Comparison of ENCODE assay signal across 15 cellular contexts in the genomic region with DNA sequence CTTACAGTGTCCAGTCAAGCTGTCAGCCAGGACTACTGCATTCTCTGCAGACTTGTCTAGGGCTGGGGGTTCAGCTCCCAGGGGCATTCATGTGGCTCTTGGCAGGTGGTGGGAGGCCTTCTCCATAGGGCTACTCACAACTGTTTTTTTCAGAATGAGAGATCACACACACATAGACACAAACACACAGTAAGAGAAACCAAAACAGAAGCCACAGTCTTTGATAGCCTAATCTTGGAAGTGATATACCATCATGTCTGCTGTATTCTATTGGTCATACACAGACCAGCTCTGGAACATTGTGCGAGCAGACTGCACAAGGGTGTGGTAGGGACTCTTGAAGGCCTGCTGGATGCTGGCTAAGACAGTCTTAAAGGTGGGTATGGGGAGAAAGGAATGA. TPM values are rescaled to one million over a fixed set of nuclear protein-coding genes. Genes with fewer than 3 reads are reported as not detected.
DNase-seq lines count a peak whose midpoint lies in the region; ATAC-seq and TF ChIP-seq lines count a peak whose summit lies in the region.
"Had no signal": no experiment of that assay in that cellular context is flagged by ENCODE, and none has a peak within 500 bp of the region (broad histone marks: within the 10 kb centered on the region; RNA-seq: fewer than 3 reads in every experiment).

No MANE protein-coding gene starts in this region.

- intact Hi-C loops in dorsolateral prefrontal cortex (cut with DNase I), result no loop called here

- no peaks in the 10 kb centered on the region for H3K36me3 Mint-ChIP-seq in activated naive CD8-positive, alpha-beta T cell treated with anti-CD3 and anti-CD28 coated beads, Interleukin-2, amount 50 U/mL, for 24 hours (ENCODE audit: low read depth)
- no peaks in the 10 kb centered on the region for H3K36me3 Mint-ChIP-seq in activated naive CD8-positive, alpha-beta T cell treated with anti-CD3 and anti-CD28 coated beads for 36 hours
- H3K36me3 Mint-ChIP-seq in activated T-helper 17 cell treated with anti-CD3 and anti-CD28 coated beads, Interleukin-2, amount 50 U/mL, for 72 hours (ENCODE audit: low read depth), result no peaks in the 10 kb centered on the region
- H3K36me3 Mint-ChIP-seq in stimulated activated effector memory CD8-positive, alpha-beta T cell treated with anti-CD3 and anti-CD28 coated beads, Interleukin-12 subunit alpha, Interleukin-12 subunit beta, amount 100 ng/mL, for 72 hours, result no peaks in the 10 kb centered on the region

- H3K27me3 ChIP-seq in HL-60 (ENCODE audit: insufficient read depth, poor library complexity, severe bottlenecking) (no peaks in the 10 kb centered on the region), dorsolateral prefrontal cortex (no peaks in the 10 kb centered on the region)
- H3K27me3 ChIP-seq: BE2C had no signal

- H3K27ac ChIP-seq in HL-60 (replicated peaks) (peak overlapping the region; percentile 49), dorsolateral prefrontal cortex (no peak overlapping the region)
- H3K27ac ChIP-seq: GM23248 had no signal

- H3K4me3 Mint-ChIP-seq in activated naive CD8-positive, alpha-beta T cell treated with anti-CD3 and anti-CD28 coated beads, Interleukin-2, amount 50 U/mL, for 24 hours, result no peak overlapping the region
- no peak overlapping the region for H3K4me3 Mint-ChIP-seq in activated naive CD8-positive, alpha-beta T cell treated with anti-CD3 and anti-CD28 coated beads for 36 hours
- H3K4me3 Mint-ChIP-seq in activated T-helper 17 cell treated with anti-CD3 and anti-CD28 coated beads, Interleukin-2, amount 50 U/mL, for 72 hours, result no peak overlapping the region
- no peak overlapping the region for H3K4me3 Mint-ChIP-seq in stimulated activated effector memory CD8-positive, alpha-beta T cell treated with anti-CD3 and anti-CD28 coated beads, Interleukin-12 subunit alpha, Interleukin-12 subunit beta, amount 100 ng/mL, for 72 hours
- H3K4me3 Mint-ChIP-seq: CD8-positive, alpha-beta memory T cell had no signal

- peak; percentile 24 for ATAC-seq in activated naive CD8-positive, alpha-beta T cell treated with anti-CD3 and anti-CD28 coated beads, Interleukin-2, amount 50 U/mL, for 24 hours
- peak; percentile 19 for ATAC-seq in activated T-helper 17 cell treated with anti-CD3 and anti-CD28 coated beads, Interleukin-2, amount 50 U/mL, for 72 hours (replicated peaks)
- ATAC-seq in stimulated activated effector memory CD8-positive, alpha-beta T cell treated with anti-CD3 and anti-CD28 coated beads, Interleukin-12 subunit alpha, Interleukin-12 subunit beta, amount 100 ng/mL, for 72 hours, result peak; percentile 62
- ATAC-seq in HG03469 (IDR thresholded peaks at IDR 0.05; ENCODE audit: unreplicated experiment), result no peak
- ATAC-seq: HCT116 had no signal

- no peak overlapping the region for H3K27ac Mint-ChIP-seq in activated naive CD8-positive, alpha-beta T cell treated with anti-CD3 and anti-CD28 coated beads, Interleukin-2, amount 50 U/mL, for 24 hours
- no peak overlapping the region for H3K27ac Mint-ChIP-seq in activated naive CD8-positive, alpha-beta T cell treated with anti-CD3 and anti-CD28 coated beads for 36 hours
- H3K27ac Mint-ChIP-seq in activated T-helper 17 cell treated with anti-CD3 and anti-CD28 coated beads, Interleukin-2, amount 50 U/mL, for 72 hours, result no peak overlapping the region
- H3K27ac Mint-ChIP-seq in stimulated activated effector memory CD8-positive, alpha-beta T cell treated with anti-CD3 and anti-CD28 coated beads, Interleukin-12 subunit alpha, Interleukin-12 subunit beta, amount 100 ng/mL, for 72 hours, result no peak overlapping the region

- no peak for DNase-seq in activated naive CD8-positive, alpha-beta T cell treated with anti-CD3 and anti-CD28 coated beads, Interleukin-2, amount 50 U/mL, for 24 hours
- DNase-seq in activated naive CD8-positive, alpha-beta T cell treated with anti-CD3 and anti-CD28 coated beads for 36 hours, result no peak
- DNase-seq in HL-60 (ENCODE audit: low read depth in 1 of 2, low spot score in 1 of 2) (no peak), T-helper 9 cell (no peak), dorsolateral prefrontal cortex (no peak)
- DNase-seq in stimulated activated effector memory CD8-positive, alpha-beta T cell treated with anti-CD3 and anti-CD28 coated beads, Interleukin-12 subunit alpha, Interleukin-12 subunit beta, amount 100 ng/mL, for 72 hours (ENCODE audit: low spot score in 2 of 2), result no peak
- DNase-seq: BE2C; Caco-2; CD8-positive, alpha-beta memory T cell; DMS53; GM23248; IMR-90 had no signal

- H3K9me3 Mint-ChIP-seq in activated naive CD8-positive, alpha-beta T cell treated with anti-CD3 and anti-CD28 coated beads, Interleukin-2, amount 50 U/mL, for 24 hours, result peaks cover 4% of the 10 kb centered on the region
- H3K9me3 Mint-ChIP-seq in activated naive CD8-positive, alpha-beta T cell treated with anti-CD3 and anti-CD28 coated beads for 36 hours, result peaks cover 1% of the 10 kb centered on the region
- H3K9me3 Mint-ChIP-seq in activated T-helper 17 cell treated with anti-CD3 and anti-CD28 coated beads, Interleukin-2, amount 50 U/mL, for 72 hours, result no peaks in the 10 kb centered on the region
- no peaks in the 10 kb centered on the region for H3K9me3 Mint-ChIP-seq in stimulated activated effector memory CD8-positive, alpha-beta T cell treated with anti-CD3 and anti-CD28 coated beads, Interleukin-12 subunit alpha, Interleukin-12 subunit beta, amount 100 ng/mL, for 72 hours
- H3K9me3 Mint-ChIP-seq: CD8-positive, alpha-beta memory T cell had no signal

- TF ChIP-seq CTCF in HL-60 (IDR thresholded peaks at IDR 0.05; ENCODE audit: insufficient read depth, low read length), result no peak
- TF ChIP-seq CTCF in dorsolateral prefrontal cortex (IDR thresholded peaks at IDR 0.05 in 54 of 56, conservative IDR thresholded peaks at IDR 0.05 in 2 of 56; ENCODE audit: low read depth in 1 of 56, partially characterized antibody in 56 of 56), result no peak

- peaks cover 7% of the 10 kb centered on the region for H3K4me1 Mint-ChIP-seq in activated naive CD8-positive, alpha-beta T cell treated with anti-CD3 and anti-CD28 coated beads, Interleukin-2, amount 50 U/mL, for 24 hours
- peaks cover 5% of the 10 kb centered on the region for H3K4me1 Mint-ChIP-seq in activated naive CD8-positive, alpha-beta T cell treated with anti-CD3 and anti-CD28 coated beads for 36 hours
- no peaks in the 10 kb centered on the region for H3K4me1 Mint-ChIP-seq in activated T-helper 17 cell treated with anti-CD3 and anti-CD28 coated beads, Interleukin-2, amount 50 U/mL, for 72 hours
- H3K4me1 Mint-ChIP-seq in stimulated activated effector memory CD8-positive, alpha-beta T cell treated with anti-CD3 and anti-CD28 coated beads, Interleukin-12 subunit alpha, Interleukin-12 subunit beta, amount 100 ng/mL, for 72 hours, result peaks cover 14% of the 10 kb centered on the region

- H3K27me3 Mint-ChIP-seq in activated naive CD8-positive, alpha-beta T cell treated with anti-CD3 and anti-CD28 coated beads, Interleukin-2, amount 50 U/mL, for 24 hours, result no peaks in the 10 kb centered on the region
- H3K27me3 Mint-ChIP-seq in activated naive CD8-positive, alpha-beta T cell treated with anti-CD3 and anti-CD28 coated beads for 36 hours, result no peaks in the 10 kb centered on the region
- no peaks in the 10 kb centered on the region for H3K27me3 Mint-ChIP-seq in activated T-helper 17 cell treated with anti-CD3 and anti-CD28 coated beads, Interleukin-2, amount 50 U/mL, for 72 hours
- H3K27me3 Mint-ChIP-seq: CD8-positive, alpha-beta memory T cell had no signal

- H3K4me3 ChIP-seq in HL-60 (replicated peaks; ENCODE audit: insufficient read depth, low read length), result no peak overlapping the region
- H3K4me3 ChIP-seq in dorsolateral prefrontal cortex, result no peak overlapping the region
- H3K4me3 ChIP-seq: GM23248 had no signal

RNA-seq across cellular contexts. Expression of a gene that starts 13.5 kb away (rescaled TPM):
- total RNA-seq in activated naive CD8-positive, alpha-beta T cell treated with anti-CD3 and anti-CD28 coated beads for 36 hours, result 1 to 10 TPM; 2.0 to 2.2 TPM
- total RNA-seq in activated T-helper 17 cell treated with anti-CD3 and anti-CD28 coated beads, Interleukin-2, amount 50 U/mL, for 72 hours, result under 1 TPM; 0.69 TPM
- total RNA-seq in dorsolateral prefrontal cortex, result 10 to 100 TPM; 19.1 to 53.1 (median 33.6) TPM

Comparison
In these comparisons a context has a peak if more than half of its experiments do, and no peak if none do; other contexts are left out.
1. RNA of a gene that starts 13.5 kb away (total RNA-seq): 19.1 to 53.1 TPM in dorsolateral prefrontal cortex; 2.0 to 2.2 TPM in activated naive CD8-positive, alpha-beta T cell treated with anti-CD3 and anti-CD28 coated beads for 36 hours and 0.69 TPM in activated T-helper 17 cell treated with anti-CD3 and anti-CD28 coated beads, Interleukin-2, amount 50 U/mL, for 72 hours; every median in the first group is over 4 times any median in the second.